Comparison of ENCODE assay signal across 6 cellular contexts in the genomic region with DNA sequence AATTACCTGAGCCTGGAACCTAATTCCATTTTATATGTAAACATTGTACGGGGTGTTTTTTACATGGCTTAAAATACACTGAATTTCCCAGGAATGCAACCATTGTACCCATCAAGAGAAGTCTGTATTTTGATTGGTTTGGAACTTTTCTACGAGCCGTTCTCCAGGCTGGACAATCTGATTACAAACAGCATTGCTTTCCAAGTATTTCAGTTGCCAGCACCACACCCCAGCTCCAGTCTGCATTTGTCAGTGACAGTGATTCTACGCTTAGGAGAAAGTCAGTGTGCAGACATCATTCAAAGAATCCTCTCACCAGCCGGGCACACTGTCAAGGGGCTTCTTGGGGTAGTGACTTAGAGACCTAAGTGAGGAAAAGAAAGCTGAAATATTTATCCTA.
"Had no signal": no experiment of that assay in that cellular context is flagged by ENCODE, and none has a peak within 500 bp of the region (broad histone marks: within the 10 kb centered on the region; RNA-seq: fewer than 3 reads in every experiment).

No MANE protein-coding gene starts in this region.

- H3K9ac ChIP-seq: GM23248 had no signal

- H3K36me3 ChIP-seq: HAP-1 had no signal

- H3K4me3 ChIP-seq: GM23248, HAP-1 had no signal

- H2AFZ ChIP-seq: GM23248 had no signal

- DNase-seq: GM23248, GOT3, H7, HFFc6 had no signal

- H3K4me1 ChIP-seq: HAP-1 had no signal

- H3K27ac ChIP-seq: GM23248, HL-60 had no signal
